In genomic region chr14:101968186-101968585, GRCh38 we compare ENCODE assay signal across 14 cellular contexts. TPM values are rescaled to one million over a fixed set of nuclear protein-coding genes. Genes with fewer than 3 reads are reported as not detected.
DNase-seq lines count a peak whose midpoint lies in the region; ATAC-seq and TF ChIP-seq lines count a peak whose summit lies in the region.
"Had no signal": no experiment of that assay in that cellular context is flagged by ENCODE, and none has a peak within 500 bp of the region (broad histone marks: within the 10 kb centered on the region; RNA-seq: fewer than 3 reads in every experiment).

No MANE protein-coding gene starts in this region.

- H3K4me3 ChIP-seq in Karpas-422 (ENCODE audit: low read length): no peak overlapping the region
- no peak overlapping the region for H3K4me3 ChIP-seq in psoas muscle
- H3K4me3 ChIP-seq: spleen had no signal

- H3K79me2 ChIP-seq in Karpas-422 (ENCODE audit: low read length): peaks cover 87% of the 10 kb centered on the region

- H3K27me3 Mint-ChIP-seq in activated CD8-positive, alpha-beta memory T cell treated with anti-CD3 and anti-CD28 coated beads, Interleukin-2, amount 10 ng/mL, durations not matched to agents 7 days and 5 days: no peaks in the 10 kb centered on the region
- no peaks in the 10 kb centered on the region for H3K27me3 Mint-ChIP-seq in chondrocyte (ENCODE audit: low read depth)

- CTCF ChIA-PET in activated CD8-positive, alpha-beta memory T cell treated with anti-CD3 and anti-CD28 coated beads, Interleukin-2, amount 10 ng/mL, durations not matched to agents 7 days and 5 days (lab: Charles Lee): interaction anchor here (2.6 to 3.6 kb wide), 2 partner anchors 129 to 346 kb away, joined by 8 to 15 read pairs; no protein-coding TSS in a partner anchor

- no peaks in the 10 kb centered on the region for H3K9me3 Mint-ChIP-seq in activated CD8-positive, alpha-beta memory T cell treated with anti-CD3 and anti-CD28 coated beads, Interleukin-2, amount 10 ng/mL, durations not matched to agents 7 days and 5 days (ENCODE audit: low read depth)
- H3K9me3 Mint-ChIP-seq in chondrocyte (ENCODE audit: low read depth): no peaks in the 10 kb centered on the region

- H2AFZ ChIP-seq in Karpas-422 (ENCODE audit: low read length): no peak overlapping the region

- H3K9me2 ChIP-seq in Karpas-422 (replicated peaks; ENCODE audit: insufficient read depth, low read length): no peaks in the 10 kb centered on the region

- peaks cover 56% of the 10 kb centered on the region for H3K4me1 Mint-ChIP-seq in activated CD8-positive, alpha-beta memory T cell treated with anti-CD3 and anti-CD28 coated beads, Interleukin-2, amount 10 ng/mL, durations not matched to agents 7 days and 5 days
- peaks cover 74% of the 10 kb centered on the region for H3K4me1 Mint-ChIP-seq in chondrocyte (ENCODE audit: low read depth)

- H3K9me3 ChIP-seq in Karpas-422 (ENCODE audit: low read length): no peaks in the 10 kb centered on the region
- H3K9me3 ChIP-seq in psoas muscle: no peaks in the 10 kb centered on the region
- H3K9me3 ChIP-seq: spleen had no signal

- peaks cover 21% of the 10 kb centered on the region for H3K36me3 Mint-ChIP-seq in activated CD8-positive, alpha-beta memory T cell treated with anti-CD3 and anti-CD28 coated beads, Interleukin-2, amount 10 ng/mL, durations not matched to agents 7 days and 5 days
- H3K36me3 Mint-ChIP-seq in chondrocyte (ENCODE audit: low read depth): peaks cover 9% of the 10 kb centered on the region

- peaks cover 18% of the 10 kb centered on the region; the same call in 1 of the 2 replicates for H3K36me3 ChIP-seq in Karpas-422 (ENCODE audit: insufficient read depth, low read length)
- peaks cover 0 to 6% of the 10 kb centered on the region in 2 donors for H3K36me3 ChIP-seq in psoas muscle (ENCODE audit: insufficient read depth in 1 of 2, low read depth in 1 of 2)

- no peak overlapping the region for H3K9ac ChIP-seq in Karpas-422 (ENCODE audit: low read length)
- H3K9ac ChIP-seq: KMS-11 had no signal

- intact Hi-C loops in psoas muscle (cut with DNase I): loop anchor here (10.0 kb wide), 2 partner anchors 263 to 347 kb away; partner anchors contain the start of gene ZNF839 (in 2 of the 2)

- H3K27me3 ChIP-seq in Karpas-422 (ENCODE audit: low read length) (no peaks in the 10 kb centered on the region), psoas muscle (ENCODE audit: insufficient read depth in 3 of 3, low read length in 2 of 3) (no peaks in the 10 kb centered on the region)
- H3K27me3 ChIP-seq: spleen had no signal

- no peak overlapping the region for H3K4me2 ChIP-seq in Karpas-422 (ENCODE audit: low read depth, low read length, poor library complexity, severe bottlenecking)

- TF ChIP-seq CTCF in chondrocyte (IDR thresholded peaks at IDR 0.05) (no peak), psoas muscle (IDR thresholded peaks at IDR 0.05) (no peak)

- H3K27ac Mint-ChIP-seq in activated CD8-positive, alpha-beta memory T cell treated with anti-CD3 and anti-CD28 coated beads, Interleukin-2, amount 10 ng/mL, durations not matched to agents 7 days and 5 days: peak overlapping the region; percentile 26
- H3K27ac Mint-ChIP-seq in chondrocyte (ENCODE audit: unreplicated experiment): peak overlapping the region; percentile 76

- WGBS in psoas muscle, 3 donors: 86 to 92% (median 88%) methylated on average over 4 of the region's 4 CpGs

- H3K27ac ChIP-seq in Karpas-422 (ENCODE audit: low read length) (0 out of 2 replicates have a peak overlapping the region, but pooled peaks have one; percentile 0), psoas muscle (peak overlapping the region; percentile 96)
- H3K27ac ChIP-seq: KMS-11, spleen had no signal

- DNase-seq in activated CD8-positive, alpha-beta memory T cell treated with anti-CD3 and anti-CD28 coated beads, Interleukin-2, amount 10 ng/mL, durations not matched to agents 7 days and 5 days: no peak
- DNase-seq in activated CD8-positive, alpha-beta memory T cell treated with anti-CD3 and anti-CD28 coated beads, Interleukin-2, amount 50 U/mL, for 4 hours: no peak
- DNase-seq in Karpas-422 (no peak), chondrocyte (ENCODE audit: low spot score) (no peak), psoas muscle (no peak), D341Med (ENCODE audit: low spot score) (no peak)
- DNase-seq: amniotic stem cell; NCI-H2081 treated with DMSO at 0.1 percent for 48 hours; NK-92 treated with Interleukin-12 subunit alpha and Interleukin-12 subunit beta, amount 100 ng/mL, for 24 hours; spleen; SW 1271 had no signal

- peaks cover 5% of the 10 kb centered on the region; the same call in 1 of the 2 replicates for H4K20me1 ChIP-seq in Karpas-422 (ENCODE audit: insufficient read depth, low read depth, low read length)

- peaks cover 73% of the 10 kb centered on the region for H3K4me1 ChIP-seq in Karpas-422 (ENCODE audit: low read length)
- peaks cover 49% of the 10 kb centered on the region for H3K4me1 ChIP-seq in psoas muscle

- H3K4me3 Mint-ChIP-seq in activated CD8-positive, alpha-beta memory T cell treated with anti-CD3 and anti-CD28 coated beads, Interleukin-2, amount 10 ng/mL, durations not matched to agents 7 days and 5 days: no peak overlapping the region
- peak overlapping the region; percentile 29 for H3K4me3 Mint-ChIP-seq in chondrocyte (ENCODE audit: unreplicated experiment)

- ATAC-seq in activated CD8-positive, alpha-beta memory T cell treated with anti-CD3 and anti-CD28 coated beads, Interleukin-2, amount 10 ng/mL, durations not matched to agents 7 days and 5 days: no peak
- no peak for ATAC-seq in psoas muscle
- ATAC-seq in GM21737 (IDR thresholded peaks at IDR 0.05; ENCODE audit: unreplicated experiment): no peak
- no peak for ATAC-seq in GM19463 (IDR thresholded peaks at IDR 0.05; ENCODE audit: unreplicated experiment)

RNA-seq across cellular contexts. Expression of gene DYNC1H1, which starts 3.8 kb away (rescaled TPM):
- 100 to 1,000 TPM; 308 to 325 TPM for total RNA-seq in activated CD8-positive, alpha-beta memory T cell treated with anti-CD3 and anti-CD28 coated beads, Interleukin-2, amount 10 ng/mL, durations not matched to agents 7 days and 5 days
- total RNA-seq in Karpas-422 (2014; rRNA removed; shearing (Covaris generic); ENCODE audit: low replicate concordance): 240 and 340 TPM in 2 replicates
- 718 to 842 TPM (median 735 TPM) in 3 replicates for total RNA-seq in chondrocyte
- 100 to 1,000 TPM; 332 to 634 (median 549) TPM for total RNA-seq in psoas muscle
- polyA plus RNA-seq in psoas muscle: 100 to 1,000 TPM; 117 to 306 (median 228) TPM
